ENCODE assay signal across 8 cellular contexts in genomic region chr10:58266003-58266825, GRCh38. TPM values are rescaled to one million over a fixed set of nuclear protein-coding genes. Genes with fewer than 3 reads are reported as not detected.
DNase-seq lines count a peak whose midpoint lies in the region; ATAC-seq and TF ChIP-seq lines count a peak whose summit lies in the region.

No MANE protein-coding gene starts in this region.

- H3K79me2 ChIP-seq in SU-DHL-6 (ENCODE audit: insufficient read depth, low read length): peaks cover 81% of the 10 kb centered on the region

- H3K4me3 ChIP-seq in right atrium auricular region (peak overlapping the region; percentile 85 to 90), SU-DHL-6 (ENCODE audit: insufficient read depth, low read length, poor library complexity, severe bottlenecking) (peak overlapping the region; percentile 81), muscle layer of duodenum (ENCODE audit: low read depth in 1 of 2, low read length in 2 of 2) (peak overlapping the region; percentile 84 to 94)
- peak overlapping the region; percentile 83 for H3K4me3 ChIP-seq in effector memory CD4-positive, alpha-beta T cell (ENCODE audit: insufficient read depth, low read depth, low read length, poor library complexity, severe bottlenecking)

- peaks cover 15% of the 10 kb centered on the region; the same call in 1 of the 2 replicates for H4K20me1 ChIP-seq in SU-DHL-6 (ENCODE audit: low read depth, low read length)

- TF ChIP-seq CTCF in right atrium auricular region (IDR thresholded peaks at IDR 0.05) (no peak), SU-DHL-6 (IDR thresholded peaks at IDR 0.05; ENCODE audit: insufficient read depth, low read length, poor library complexity, severe bottlenecking) (no peak)

- H3K9ac ChIP-seq in SU-DHL-6 (ENCODE audit: low read length): peak overlapping the region; percentile 66

- no peaks in the 10 kb centered on the region for H3K9me2 ChIP-seq in SU-DHL-6 (replicated peaks; ENCODE audit: insufficient read depth, low read length)

- H3K9me3 ChIP-seq in right atrium auricular region (no peaks in the 10 kb centered on the region), SU-DHL-6 (ENCODE audit: insufficient read depth, low read length) (no peaks in the 10 kb centered on the region), muscle layer of duodenum (ENCODE audit: control insufficient read depth in 1 of 2, low read length in 2 of 2) (no peaks in the 10 kb centered on the region)
- no peaks in the 10 kb centered on the region for H3K9me3 ChIP-seq in effector memory CD4-positive, alpha-beta T cell (ENCODE audit: control insufficient read depth, low read length)

- H2AFZ ChIP-seq in SU-DHL-6 (ENCODE audit: low read depth, low read length, severe bottlenecking): no peak overlapping the region

- peak overlapping the region; percentile 99 for H3K4me2 ChIP-seq in SU-DHL-6 (ENCODE audit: low read depth, low read length, poor library complexity, severe bottlenecking)

- H3K27ac ChIP-seq in right atrium auricular region (peak overlapping the region; percentile 95 to 98), SU-DHL-6 (ENCODE audit: low read depth, low read length) (peak overlapping the region; percentile 94), muscle layer of duodenum (ENCODE audit: low read length) (peak overlapping the region; percentile 91)
- H3K27ac ChIP-seq in effector memory CD4-positive, alpha-beta T cell (ENCODE audit: insufficient read depth, low read length, poor library complexity, severe bottlenecking): peak overlapping the region; percentile 75

- no peaks in the 10 kb centered on the region for H3K27me3 ChIP-seq in right atrium auricular region
- H3K27me3 ChIP-seq in SU-DHL-6 (ENCODE audit: low read length): no peaks in the 10 kb centered on the region
- H3K27me3 ChIP-seq in effector memory CD4-positive, alpha-beta T cell (replicated peaks; ENCODE audit: control insufficient read depth, insufficient read depth, low read length, poor library complexity, severe bottlenecking): no peaks in the 10 kb centered on the region
- H3K27me3 ChIP-seq in muscle layer of duodenum (ENCODE audit: low read depth, low read length): no peaks in the 10 kb centered on the region

- intact Hi-C loops in Right ventricle myocardium inferior (cut with DNase I): no loop called here

- H3F3A ChIP-seq in SU-DHL-6 (ENCODE audit: insufficient read depth): peaks cover 23% of the 10 kb centered on the region

- no peak for ATAC-seq in Right ventricle myocardium inferior
- peak; percentile 16 for ATAC-seq in HG03342 (IDR thresholded peaks at IDR 0.05; ENCODE audit: unreplicated experiment)

- H3K36me3 ChIP-seq in right atrium auricular region (no peaks in the 10 kb centered on the region), SU-DHL-6 (ENCODE audit: low read length) (no peaks in the 10 kb centered on the region), muscle layer of duodenum (ENCODE audit: control insufficient read depth in 1 of 2, insufficient read depth in 2 of 2, low read length in 2 of 2) (peaks cover 0 to 15% of the 10 kb centered on the region in 2 donors)
- H3K36me3 ChIP-seq in effector memory CD4-positive, alpha-beta T cell (ENCODE audit: control insufficient read depth, insufficient read depth, low read length): no peaks in the 10 kb centered on the region

- H3K4me1 ChIP-seq in right atrium auricular region (peaks cover 0 to 22% of the 10 kb centered on the region in 2 donors), muscle layer of duodenum (ENCODE audit: control insufficient read depth in 1 of 2, insufficient read depth in 2 of 2, low read length in 2 of 2) (peaks cover 6 to 18% of the 10 kb centered on the region in 2 donors)
- no peaks in the 10 kb centered on the region for H3K4me1 ChIP-seq in effector memory CD4-positive, alpha-beta T cell (ENCODE audit: control insufficient read depth, insufficient read depth, low read length, poor library complexity, severe bottlenecking)

- DNase-seq in right atrium auricular region (ENCODE audit: low spot score) (no peak), Right ventricle myocardium inferior (ENCODE audit: missing footprints) (no peak), NCI-H2196 (lab: John Stamatoyannopoulos, UW; ENCODE audit: unreplicated experiment) (no peak), ureter (ENCODE audit: low spot score) (no peak)
- no peak for DNase-seq in effector memory CD4-positive, alpha-beta T cell

RNA-seq across cellular contexts. Expression of gene IPMK, which starts 1.5 kb away (rescaled TPM):
- 1 to 10 TPM; 1.8 to 2.5 TPM for total RNA-seq in right atrium auricular region
- 2.5 TPM for total RNA-seq in Right ventricle myocardium inferior
- total RNA-seq in ureter: 4.6 TPM

RNA-seq across cellular contexts. Expression of gene CISD1, which starts 2.7 kb away (rescaled TPM):
- total RNA-seq in right atrium auricular region (10 to 100 TPM; 69.4 to 81.9 TPM), Right ventricle myocardium inferior (176 TPM), ureter (23.2 TPM)
